13 cellular contexts compared by ENCODE assay signal in genomic region chr17:28524476-28525415, GRCh38. TPM values are rescaled to one million over a fixed set of nuclear protein-coding genes. Genes with fewer than 3 reads are reported as not detected.
DNase-seq lines count a peak whose midpoint lies in the region; ATAC-seq, FAIRE-seq and TF ChIP-seq lines count a peak whose summit lies in the region.
"Had no signal": no experiment of that assay in that cellular context is flagged by ENCODE, and none has a peak within 500 bp of the region (broad histone marks: within the 10 kb centered on the region; RNA-seq: fewer than 3 reads in every experiment).

No MANE protein-coding gene starts in this region.

- H3K36me3 Mint-ChIP-seq in activated naive CD4-positive, alpha-beta T cell treated with anti-CD3 and anti-CD28 coated beads for 36 hours (ENCODE audit: low read depth): no peaks in the 10 kb centered on the region

- DNase-seq in NCI-H460 (ENCODE audit: extremely low read depth, low read depth) (peak; percentile 44), fibroblast of lung (ENCODE audit: low read depth in 2 of 2) (peak; percentile 53 to 74), pancreas (peak in 5 of 6 donors; percentile 50 to 72 (median 65)), ascending aorta (ENCODE audit: low spot score in 2 of 2) (no peak), NCI-H1417 treated with DMSO at 0.1 percent for 48 hours (lab: John Stamatoyannopoulos, UW) (no peak)
- no peak for DNase-seq in activated naive CD4-positive, alpha-beta T cell treated with anti-CD3 and anti-CD28 coated beads for 36 hours
- DNase-seq: amygdala; DMS 273 treated with DMSO at 0.1 percent for 48 hours; stimulated activated naive CD4-positive, alpha-beta T cell had no signal

- no peaks in the 10 kb centered on the region for H3K4me1 ChIP-seq in fibroblast of lung (ENCODE audit: control insufficient read depth, extremely low read depth, insufficient read depth, low read length)
- peaks cover 0 to 19% (median 2%) of the 10 kb centered on the region in 3 donors for H3K4me1 ChIP-seq in pancreas
- H3K4me1 ChIP-seq in ascending aorta: peaks cover 0 to 10% of the 10 kb centered on the region in 2 donors

- FAIRE-seq in pancreas (lab: Jason Lieb, UNC): no peak

- H3K4me2 ChIP-seq in fibroblast of lung (ENCODE audit: extremely low read depth, insufficient read depth, low read length): no peak overlapping the region

- peak; percentile 77 to 88 (median 82) for ATAC-seq in pancreas
- ATAC-seq in GM21786 (IDR thresholded peaks at IDR 0.05; ENCODE audit: unreplicated experiment): no peak

- CTCF ChIA-PET in activated naive CD4-positive, alpha-beta T cell treated with anti-CD3 and anti-CD28 coated beads for 36 hours (lab: Charles Lee): no interaction called here

- intact Hi-C loops in pancreas (cut with DNase I) (no loop called here), ascending aorta (cut with DNase I) (no loop called here)
- intact Hi-C loops in activated naive CD4-positive, alpha-beta T cell treated with anti-CD3 and anti-CD28 coated beads for 36 hours (cut with micrococcal nuclease): no loop called here

- H3K27ac Mint-ChIP-seq in activated naive CD4-positive, alpha-beta T cell treated with anti-CD3 and anti-CD28 coated beads for 36 hours: no peak overlapping the region

- no peaks in the 10 kb centered on the region for H3K9me3 Mint-ChIP-seq in activated naive CD4-positive, alpha-beta T cell treated with anti-CD3 and anti-CD28 coated beads for 36 hours

- H3K4me1 Mint-ChIP-seq in activated naive CD4-positive, alpha-beta T cell treated with anti-CD3 and anti-CD28 coated beads for 36 hours (ENCODE audit: low read depth): no peaks in the 10 kb centered on the region

- no peaks in the 10 kb centered on the region for H3K79me2 ChIP-seq in fibroblast of lung (ENCODE audit: control insufficient read depth, insufficient read depth, low read length)

- H3K27ac ChIP-seq in C4-2B (peak overlapping the region; percentile 86), fibroblast of lung (ENCODE audit: insufficient read depth, low read length) (no peak overlapping the region), pancreas (peak overlapping the region; percentile 8 to 76 (median 40)), ascending aorta (peak overlapping the region in 1 of 2 donors; percentile 17)

- H3K9me3 ChIP-seq in fibroblast of lung (ENCODE audit: control insufficient read depth, insufficient read depth, low read depth, low read length) (no peaks in the 10 kb centered on the region), pancreas (no peaks in the 10 kb centered on the region), ascending aorta (no peaks in the 10 kb centered on the region)

- no peak overlapping the region for H3K9ac ChIP-seq in fibroblast of lung (ENCODE audit: insufficient read depth, low read length)

- H3K4me3 ChIP-seq in fibroblast of lung (replicated peaks in 1 of 4; ENCODE audit: control extremely low read depth in 1 of 4, insufficient read depth in 1 of 4, low read depth in 3 of 4, low read length in 4 of 4): no peak overlapping the region
- no peak overlapping the region for H3K4me3 ChIP-seq in pancreas
- no peak overlapping the region for H3K4me3 ChIP-seq in ascending aorta
- H3K4me3 ChIP-seq: skin epidermis had no signal

- WGBS in pancreas, 2 donors: 85 to 86% methylated on average over 25 of the region's 25 CpGs

- no peak overlapping the region for H2AFZ ChIP-seq in fibroblast of lung (ENCODE audit: low read length)

- H4K20me1 ChIP-seq in fibroblast of lung (ENCODE audit: control insufficient read depth, extremely low read depth, insufficient read depth, low read length): no peaks in the 10 kb centered on the region

- H3K36me3 ChIP-seq in fibroblast of lung (ENCODE audit: control insufficient read depth, insufficient read depth, low read length) (no peaks in the 10 kb centered on the region), pancreas (no peaks in the 10 kb centered on the region), ascending aorta (no peaks in the 10 kb centered on the region)

- TF ChIP-seq CTCF in C4-2B (conservative IDR thresholded peaks at IDR 0.05): no peak
- TF ChIP-seq CTCF in fibroblast of lung (conservative IDR thresholded peaks at IDR 0.05 in 1 of 2, IDR thresholded peaks at IDR 0.05 in 1 of 2; ENCODE audit: low read depth in 1 of 2, low read length in 2 of 2): no peak
- no peak for TF ChIP-seq CTCF in pancreas (IDR thresholded peaks at IDR 0.05)
- TF ChIP-seq CTCF in ascending aorta (IDR thresholded peaks at IDR 0.05): no peak

- H3K4me3 Mint-ChIP-seq in activated naive CD4-positive, alpha-beta T cell treated with anti-CD3 and anti-CD28 coated beads for 36 hours: no peak overlapping the region

- no peaks in the 10 kb centered on the region for H3K27me3 Mint-ChIP-seq in activated naive CD4-positive, alpha-beta T cell treated with anti-CD3 and anti-CD28 coated beads for 36 hours (ENCODE audit: low read depth)

- no peaks in the 10 kb centered on the region for H3K27me3 ChIP-seq in fibroblast of lung (ENCODE audit: control insufficient read depth, insufficient read depth, low read length)
- no peaks in the 10 kb centered on the region for H3K27me3 ChIP-seq in pancreas
- H3K27me3 ChIP-seq in ascending aorta: no peaks in the 10 kb centered on the region

RNA-seq across cellular contexts. Expression of gene FOXN1, which starts 18.6 kb away (rescaled TPM):
- total RNA-seq in NCI-H460 (2014; rRNA removed; shearing (Covaris generic)): 0.17 TPM in 1 of 2 replicates, not detected in the other
- not detected in 2 replicates for polyA plus RNA-seq in NCI-H460 (2014; cell fraction: nucleus; rRNA removed)
- total RNA-seq in fibroblast of lung: not detected in 2 replicates
- not detected in 2 replicates for polyA plus RNA-seq in fibroblast of lung
- polyA plus RNA-seq in fibroblast of lung (2012): not detected in 2 replicates
- polyA minus RNA-seq in fibroblast of lung (ENCODE audit: low replicate concordance): not detected in 2 replicates
- total RNA-seq in pancreas: under 1 TPM in 2 of 6 donors, not detected in 4; 0.09 to 0.19 TPM
- under 1 TPM in 1 of 2 donors, not detected in 1; 0.02 TPM for polyA plus RNA-seq in pancreas
- total RNA-seq in activated naive CD4-positive, alpha-beta T cell treated with anti-CD3 and anti-CD28 coated beads for 36 hours: not detected
- total RNA-seq in ascending aorta: not detected
- total RNA-seq: OCI-LY7 had no signal

RNA-seq across cellular contexts. Expression of gene UNC119, which starts 27.7 kb away (rescaled TPM):
- total RNA-seq in NCI-H460 (2014; rRNA removed; shearing (Covaris generic)): 23.6 and 24.2 TPM in 2 replicates
- polyA plus RNA-seq in NCI-H460 (2014; cell fraction: nucleus; rRNA removed): 49.7 and 464 TPM in 2 replicates
- 16.9 and 19.2 TPM in 2 replicates for total RNA-seq in fibroblast of lung
- 24.6 and 26.4 TPM in 2 replicates for polyA plus RNA-seq in fibroblast of lung
- polyA plus RNA-seq in fibroblast of lung (2012): 16.2 and 17.3 TPM in 2 replicates
- polyA minus RNA-seq in fibroblast of lung (ENCODE audit: low replicate concordance): 16.2 and 23.9 TPM in 2 replicates
- total RNA-seq in pancreas: 10 to 100 TPM in 4 of 6 donors, 1 to 10 TPM in 2; 9.3 to 17.9 (median 11.2) TPM
- polyA plus RNA-seq in pancreas: 10 to 100 TPM; 18.1 to 31.1 TPM
- total RNA-seq in activated naive CD4-positive, alpha-beta T cell treated with anti-CD3 and anti-CD28 coated beads for 36 hours: 10 to 100 TPM; 48.6 to 50.3 TPM
- 33.8 TPM for total RNA-seq in ascending aorta

RNA-seq across cellular contexts. Expression of gene PIGS, which starts 46.6 kb away (rescaled TPM):
- 48.2 and 57.7 TPM in 2 replicates for total RNA-seq in NCI-H460 (2014; rRNA removed; shearing (Covaris generic))
- 40.7 and 55.6 TPM in 2 replicates for polyA plus RNA-seq in NCI-H460 (2014; cell fraction: nucleus; rRNA removed)
- total RNA-seq in fibroblast of lung: 32.6 and 53.7 TPM in 2 replicates
- 59.9 and 68.4 TPM in 2 replicates for polyA plus RNA-seq in fibroblast of lung
- polyA plus RNA-seq in fibroblast of lung (2012): 58.8 and 77.4 TPM in 2 replicates
- 126 and 153 TPM in 2 replicates for polyA minus RNA-seq in fibroblast of lung (ENCODE audit: low replicate concordance)
- total RNA-seq in pancreas: 10 to 100 TPM in 5 of 6 donors, 1 to 10 TPM in 1; 9.4 to 26.5 (median 15.9) TPM
- polyA plus RNA-seq in pancreas: 10 to 100 TPM in 1 of 2 donors, 1 to 10 TPM in 1; 9.2 to 24.0 TPM
- 10 to 100 TPM; 34.8 to 36.0 TPM for total RNA-seq in activated naive CD4-positive, alpha-beta T cell treated with anti-CD3 and anti-CD28 coated beads for 36 hours
- total RNA-seq in ascending aorta: 44.6 TPM

RNA-seq across cellular contexts. Expression of gene SLC13A2, which starts 51.3 kb away (rescaled TPM):
- not detected in 2 replicates for total RNA-seq in NCI-H460 (2014; rRNA removed; shearing (Covaris generic))
- polyA plus RNA-seq in NCI-H460 (2014; cell fraction: nucleus; rRNA removed): not detected in 2 replicates
- not detected in 2 replicates for total RNA-seq in fibroblast of lung
- not detected in 2 replicates for polyA plus RNA-seq in fibroblast of lung
- polyA plus RNA-seq in fibroblast of lung (2012): not detected in 2 replicates
- not detected in 2 replicates for polyA minus RNA-seq in fibroblast of lung (ENCODE audit: low replicate concordance)
- total RNA-seq in pancreas: under 1 TPM in 3 of 6 donors, not detected in 3; 0.04 to 0.42 (median 0.06) TPM
- polyA plus RNA-seq in pancreas: under 1 TPM in 1 of 2 donors, not detected in 1; 0.09 TPM
- not detected for total RNA-seq in activated naive CD4-positive, alpha-beta T cell treated with anti-CD3 and anti-CD28 coated beads for 36 hours
- not detected for total RNA-seq in ascending aorta
- total RNA-seq: OCI-LY7 had no signal

RNA-seq across cellular contexts. Expression of gene ALDOC, which starts 51.9 kb away (rescaled TPM):
- 27.9 and 37.3 TPM in 2 replicates for total RNA-seq in NCI-H460 (2014; rRNA removed; shearing (Covaris generic))
- 34.5 and 57.3 TPM in 2 replicates for polyA plus RNA-seq in NCI-H460 (2014; cell fraction: nucleus; rRNA removed)
- total RNA-seq in fibroblast of lung (59.3 and 91.3 TPM in 2 replicates), pancreas (1 to 10 TPM in 5 of 6 donors, under 1 TPM in 1; 0.69 to 5.5 (median 1.8) TPM), ascending aorta (24.8 TPM)
- polyA plus RNA-seq in fibroblast of lung (47.3 and 111 TPM in 2 replicates), pancreas (1 to 10 TPM; 2.4 to 8.4 TPM)
- polyA plus RNA-seq in fibroblast of lung (2012): 30.1 and 73.5 TPM in 2 replicates
- polyA minus RNA-seq in fibroblast of lung (ENCODE audit: low replicate concordance): 57.6 and 181 TPM in 2 replicates
- 10 to 100 TPM; 65.6 to 66.2 TPM for total RNA-seq in activated naive CD4-positive, alpha-beta T cell treated with anti-CD3 and anti-CD28 coated beads for 36 hours

Comparison
In these comparisons a context has a peak if more than half of its experiments do, and no peak if none do; other contexts are left out.
1. DNase-seq: peak in NCI-H460 (single experiment), fibroblast of lung (2 of 2) and pancreas (5 of 6); none in activated naive CD4-positive, alpha-beta T cell treated with anti-CD3 and anti-CD28 coated beads for 36 hours (single experiment), ascending aorta (0 of 2) and NCI-H1417 treated with DMSO at 0.1 percent for 48 hours (single experiment).